17 cellular contexts compared by ENCODE assay signal in the genomic region with DNA sequence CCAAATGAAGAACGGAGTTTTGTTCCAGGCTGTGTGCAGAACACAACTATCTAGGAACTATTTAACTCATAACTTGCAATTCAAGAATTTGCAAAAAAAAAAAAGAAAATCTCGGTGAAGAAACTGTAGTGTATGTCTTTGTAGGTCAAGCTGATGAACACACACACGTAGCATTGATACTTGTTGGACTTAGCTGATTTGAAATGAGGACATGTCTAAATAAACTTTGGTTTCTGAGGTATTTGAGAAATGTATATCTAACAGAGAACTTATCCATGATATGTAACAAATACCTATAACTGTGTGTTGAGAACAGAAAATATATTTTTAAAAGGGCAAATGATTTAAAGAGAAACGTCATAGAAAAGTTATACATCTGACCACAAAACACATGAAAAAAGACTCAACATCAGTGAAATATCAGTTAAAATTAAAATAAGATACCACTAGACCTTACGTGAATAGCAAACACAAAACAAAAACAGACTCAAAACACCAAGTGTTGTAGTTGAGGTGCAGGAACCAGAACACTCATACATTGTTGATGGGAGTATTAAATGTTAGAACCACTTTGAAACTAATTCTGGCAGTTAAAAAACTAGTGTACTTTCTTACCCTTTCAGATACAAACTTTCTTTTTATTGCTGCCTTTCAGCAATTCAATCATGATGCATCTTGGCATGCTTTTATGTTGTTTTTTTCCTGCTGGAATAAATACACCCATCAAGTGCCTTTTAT.
DNase-seq lines count a peak whose midpoint lies in the region; ATAC-seq, FAIRE-seq and TF ChIP-seq lines count a peak whose summit lies in the region.
"Had no signal": no experiment of that assay in that cellular context is flagged by ENCODE, and none has a peak within 500 bp of the region (broad histone marks: within the 10 kb centered on the region; RNA-seq: fewer than 3 reads in every experiment).

No MANE protein-coding gene starts in this region.

- no peak overlapping the region for H3K4me3 ChIP-seq in choroid plexus epithelial cell (ENCODE audit: low read depth, low read length)
- H3K4me3 ChIP-seq: BLaER1 treated with 17β-estradiol and CSF1 and Interleukin-3, amounts not matched to agents 10 nM and 100 nM; suprapubic skin had no signal

- H3K9me3 Mint-ChIP-seq in activated T-cell treated with anti-CD3 and anti-CD28 coated beads, Interleukin-2, amount 50 U/mL, for 4 hours, result peaks cover 4% of the 10 kb centered on the region
- no peaks in the 10 kb centered on the region for H3K9me3 Mint-ChIP-seq in activated T-cell treated with anti-CD3 and anti-CD28 coated beads, Interleukin-2, amount 50 U/mL, for 72 hours
- H3K9me3 Mint-ChIP-seq: WTC11 had no signal

- no peak overlapping the region for H3K27ac Mint-ChIP-seq in activated T-cell treated with anti-CD3 and anti-CD28 coated beads, Interleukin-2, amount 50 U/mL, for 72 hours
- H3K27ac Mint-ChIP-seq: activated naive CD4-positive, alpha-beta T cell treated with anti-CD3 and anti-CD28 coated beads, Interleukin-2, amount 50 U/mL, for 72 hours; WTC11 had no signal

- H3K4me1 Mint-ChIP-seq in activated T-cell treated with anti-CD3 and anti-CD28 coated beads, Interleukin-2, amount 50 U/mL, for 4 hours (ENCODE audit: low read depth), result no peaks in the 10 kb centered on the region
- no peaks in the 10 kb centered on the region for H3K4me1 Mint-ChIP-seq in activated T-cell treated with anti-CD3 and anti-CD28 coated beads, Interleukin-2, amount 50 U/mL, for 72 hours (ENCODE audit: low read depth)
- H3K4me1 Mint-ChIP-seq: WTC11 had no signal

- H3K4me3 Mint-ChIP-seq in activated T-cell treated with anti-CD3 and anti-CD28 coated beads, Interleukin-2, amount 50 U/mL, for 4 hours, result no peak overlapping the region
- no peak overlapping the region for H3K4me3 Mint-ChIP-seq in activated T-cell treated with anti-CD3 and anti-CD28 coated beads, Interleukin-2, amount 50 U/mL, for 72 hours
- H3K4me3 Mint-ChIP-seq: WTC11 had no signal

- ATAC-seq in HG02588 (IDR thresholded peaks at IDR 0.05; ENCODE audit: unreplicated experiment) (peak; percentile 38), HG03280 (IDR thresholded peaks at IDR 0.05; ENCODE audit: unreplicated experiment) (peak; percentile 52)
- no peak for ATAC-seq in activated T-cell treated with anti-CD3 and anti-CD28 coated beads, Interleukin-2, amount 50 U/mL, for 4 hours
- ATAC-seq in activated T-cell treated with anti-CD3 and anti-CD28 coated beads, Interleukin-2, amount 50 U/mL, for 72 hours (replicated peaks in 1 of 2), result no peak
- ATAC-seq: activated naive CD4-positive, alpha-beta T cell treated with anti-CD3 and anti-CD28 coated beads, Interleukin-2, amount 50 U/mL, for 72 hours; WTC11 had no signal

- FAIRE-seq in GM19239 (lab: Jason Lieb, UNC), result peak; percentile 66
- FAIRE-seq: GM12891 had no signal

- DNase-seq in GM19239 (ENCODE audit: insufficient read length, low spot score), result no peak
- peak; percentile 69 for DNase-seq in choroid plexus epithelial cell (ENCODE audit: low read depth)
- no peak for DNase-seq in hypothalamus (lab: John Stamatoyannopoulos, UW)
- no peak for DNase-seq in activated T-cell treated with anti-CD3 and anti-CD28 coated beads, Interleukin-2, amount 50 U/mL, for 4 hours
- DNase-seq in activated T-cell treated with anti-CD3 and anti-CD28 coated beads, Interleukin-2, amount 50 U/mL, for 72 hours, result no peak
- no peak for DNase-seq in NCI-H345 (lab: John Stamatoyannopoulos, UW)
- DNase-seq: GOT3; kidney glomerular epithelial cell; NCI-H2227 treated with DMSO at 0.1 percent for 48 hours; stimulated activated CD4-positive, alpha-beta T cell treated with anti-CD3 and anti-CD28 coated beads, Interleukin-15, amount 100 ng/mL, for 24 hours had no signal

- H3K36me3 Mint-ChIP-seq in activated T-cell treated with anti-CD3 and anti-CD28 coated beads, Interleukin-2, amount 50 U/mL, for 4 hours (ENCODE audit: insufficient read depth), result no peaks in the 10 kb centered on the region
- H3K36me3 Mint-ChIP-seq in activated T-cell treated with anti-CD3 and anti-CD28 coated beads, Interleukin-2, amount 50 U/mL, for 72 hours (ENCODE audit: insufficient read depth in 2 of 2), result no peaks in the 10 kb centered on the region
- H3K36me3 Mint-ChIP-seq: activated naive CD4-positive, alpha-beta T cell treated with anti-CD3 and anti-CD28 coated beads, Interleukin-2, amount 50 U/mL, for 72 hours; WTC11 had no signal

- no peak for TF ChIP-seq CTCF in choroid plexus epithelial cell (conservative IDR thresholded peaks at IDR 0.05; ENCODE audit: low read depth, low read length)

- no peaks in the 10 kb centered on the region for H3K27me3 Mint-ChIP-seq in activated T-cell treated with anti-CD3 and anti-CD28 coated beads, Interleukin-2, amount 50 U/mL, for 4 hours (ENCODE audit: low read depth)
- H3K27me3 Mint-ChIP-seq in activated T-cell treated with anti-CD3 and anti-CD28 coated beads, Interleukin-2, amount 50 U/mL, for 72 hours (ENCODE audit: low read depth), result no peaks in the 10 kb centered on the region

Comparison
In these comparisons a context has a peak if more than half of its experiments do, and no peak if none do; other contexts are left out.
1. ATAC-seq: peak in HG02588 (single experiment) and HG03280 (single experiment); none in activated T-cell treated with anti-CD3 and anti-CD28 coated beads, Interleukin-2, amount 50 U/mL, for 4 hours (0 of 2) and activated T-cell treated with anti-CD3 and anti-CD28 coated beads, Interleukin-2, amount 50 U/mL, for 72 hours (0 of 2).